Comparison of ENCODE assay signal across 13 cellular contexts in the genomic region with DNA sequence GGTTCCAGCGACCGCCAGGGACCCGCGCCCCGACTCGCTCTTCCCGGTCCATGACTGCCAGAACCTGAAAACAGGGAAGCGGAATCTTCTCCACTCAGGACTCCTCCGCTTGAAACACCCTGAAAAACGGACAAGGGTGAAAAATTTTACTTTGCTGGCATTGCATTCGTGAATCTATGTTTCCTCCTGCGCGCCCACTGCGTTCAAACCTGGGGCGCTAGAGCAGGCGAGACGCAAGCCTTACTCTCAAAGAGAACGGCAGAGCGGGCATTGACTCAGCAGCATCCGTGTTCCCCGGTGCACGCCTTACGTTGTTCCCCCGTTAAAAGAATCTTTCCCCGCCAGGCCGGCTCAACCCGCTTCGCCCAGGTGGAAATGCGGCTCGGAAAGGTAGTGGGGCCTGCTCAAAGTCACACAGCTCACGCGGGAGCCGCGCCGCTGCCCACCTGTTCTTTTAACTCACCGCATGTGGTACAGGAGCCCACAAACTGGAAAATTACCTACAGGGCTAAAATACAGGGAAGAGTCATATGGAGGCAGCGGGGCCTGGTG. TPM values are rescaled to one million over a fixed set of nuclear protein-coding genes. Genes with fewer than 3 reads are reported as not detected.
DNase-seq lines count a peak whose midpoint lies in the region; ATAC-seq and TF ChIP-seq lines count a peak whose summit lies in the region.
"Had no signal": no experiment of that assay in that cellular context is flagged by ENCODE, and none has a peak within 500 bp of the region (broad histone marks: within the 10 kb centered on the region; RNA-seq: fewer than 3 reads in every experiment).

No MANE protein-coding gene starts in this region.

- peaks cover 5% of the 10 kb centered on the region for H3K4me1 Mint-ChIP-seq in chondrocyte (ENCODE audit: low read depth)
- H3K4me1 Mint-ChIP-seq in nephron progenitor cell, result peaks cover 3% of the 10 kb centered on the region
- H3K4me1 Mint-ChIP-seq in immature natural killer cell, result peaks cover 0 to 5% of the 10 kb centered on the region in 2 donors

- peaks cover 6 to 20% (median 16%) of the 10 kb centered on the region in 11 experiments; a peak in 16 of 22 replicates for H3K9me3 ChIP-seq in BLaER1 treated with 17β-estradiol and CSF1 and Interleukin-3, amounts not matched to agents 10 nM and 100 nM (replicated peaks in 1 of 11)
- H3K9me3 ChIP-seq in HEK293 (ENCODE audit: control insufficient read depth, insufficient read depth, low read depth, low read length), result no peaks in the 10 kb centered on the region

- no peak overlapping the region for H3K27ac ChIP-seq in BLaER1 treated with 17β-estradiol and CSF1 and Interleukin-3, amounts not matched to agents 10 nM and 100 nM
- no peak overlapping the region; the same call in 1 of the 2 replicates for H3K27ac ChIP-seq in HEK293 (ENCODE audit: extremely low read depth, low read depth, low read length)

- peak overlapping the region; percentile 40 to 65 (median 50); a peak in 16 of 20 replicates for H3K4me3 ChIP-seq in BLaER1 treated with 17β-estradiol and CSF1 and Interleukin-3, amounts not matched to agents 10 nM and 100 nM
- no peak overlapping the region; the same call in 1 of the 2 replicates for H3K4me3 ChIP-seq in HEK293 (ENCODE audit: low read depth, low read length)

- peak overlapping the region; percentile 68 to 83 (median 78) for H3K4me2 ChIP-seq in BLaER1 treated with 17β-estradiol and CSF1 and Interleukin-3, amounts not matched to agents 10 nM and 100 nM

- peaks cover 30 to 35% (median 33%) of the 10 kb centered on the region in 11 experiments for H3K27me3 ChIP-seq in BLaER1 treated with 17β-estradiol and CSF1 and Interleukin-3, amounts not matched to agents 10 nM and 100 nM

- H3K4me3 Mint-ChIP-seq in chondrocyte (ENCODE audit: unreplicated experiment), result peak overlapping the region; percentile 57
- H3K4me3 Mint-ChIP-seq in nephron progenitor cell, result peak overlapping the region; percentile 74
- H3K4me3 Mint-ChIP-seq in immature natural killer cell, result peak overlapping the region in 2 of 5 donors; percentile 25 to 29

- H3K27ac Mint-ChIP-seq in chondrocyte (ENCODE audit: unreplicated experiment), result no peak overlapping the region
- no peak overlapping the region for H3K27ac Mint-ChIP-seq in nephron progenitor cell
- no peak overlapping the region for H3K27ac Mint-ChIP-seq in immature natural killer cell

- POLR2A ChIA-PET in HEK293 (lab: Yijun Ruan, JAX), result interaction anchor here (0.9 kb wide), 1 partner anchor 10 kb away, joined by 3 read pairs; no protein-coding TSS in a partner anchor

- peak; percentile 3; the same call in 1 of the 2 replicates for TF ChIP-seq CTCF in HEK293 (tag by site-specific recombination; IDR thresholded peaks at IDR 0.05)
- peak; percentile 52 for TF ChIP-seq CTCF in chondrocyte (IDR thresholded peaks at IDR 0.05)
- no peak for TF ChIP-seq CTCF in nephron progenitor cell (IDR thresholded peaks at IDR 0.05)

- H3K4me1 ChIP-seq in BLaER1 treated with 17β-estradiol and CSF1 and Interleukin-3, amounts not matched to agents 10 nM and 100 nM, result peaks cover 0 to 12% (median 5%) of the 10 kb centered on the region in 10 experiments; a peak in 6 of 20 replicates
- H3K4me1 ChIP-seq in HEK293 (ENCODE audit: control insufficient read depth, insufficient read depth, low read length), result no peaks in the 10 kb centered on the region

- CTCF ChIA-PET in HEK293 (lab: Yijun Ruan, JAX), result interaction anchor here (0.8 to 4.7 kb wide), 10 partner anchors 10 to 624 kb away, joined by 3 to 19 read pairs (median 3); no protein-coding TSS in a partner anchor

- no peak overlapping the region for H3K9ac ChIP-seq in BLaER1 treated with 17β-estradiol and CSF1 and Interleukin-3, amounts not matched to agents 10 nM and 100 nM

- no peak for DNase-seq in chondrocyte (ENCODE audit: low spot score)
- no peak for DNase-seq in nephron progenitor cell
- no peak for DNase-seq in iPS-NIHi7 (ENCODE audit: extremely low spot score)
- no peak for DNase-seq in immature natural killer cell
- DNase-seq: GDM1, NCI-H1048 had no signal

- peaks cover 76% of the 10 kb centered on the region for H3K27me3 Mint-ChIP-seq in chondrocyte (ENCODE audit: low read depth)
- H3K27me3 Mint-ChIP-seq in nephron progenitor cell (ENCODE audit: low read depth, poor library complexity), result peaks cover 79% of the 10 kb centered on the region
- peaks cover 8 to 17% (median 14%) of the 10 kb centered on the region in 3 donors for H3K27me3 Mint-ChIP-seq in immature natural killer cell (ENCODE audit: low read depth in 3 of 3)

- no peaks in the 10 kb centered on the region for H3K36me3 ChIP-seq in BLaER1 treated with 17β-estradiol and CSF1 and Interleukin-3, amounts not matched to agents 10 nM and 100 nM
- no peaks in the 10 kb centered on the region for H3K36me3 ChIP-seq in HEK293 (ENCODE audit: control insufficient read depth in 2 of 2, insufficient read depth in 1 of 2, low read length in 2 of 2)

- 0 out of 22 replicates have a peak, but pooled peaks cover 0 to 5% (median 0%) of the 10 kb centered on the region in 11 experiments for H4K20me1 ChIP-seq in BLaER1 treated with 17β-estradiol and CSF1 and Interleukin-3, amounts not matched to agents 10 nM and 100 nM

- ATAC-seq in HG02870 (IDR thresholded peaks at IDR 0.05; ENCODE audit: unreplicated experiment) (no peak), GM19463 (IDR thresholded peaks at IDR 0.05; ENCODE audit: unreplicated experiment) (no peak)

- H3K36me3 Mint-ChIP-seq in chondrocyte (ENCODE audit: low read depth) (no peaks in the 10 kb centered on the region), nephron progenitor cell (ENCODE audit: low read depth) (no peaks in the 10 kb centered on the region), immature natural killer cell (no peaks in the 10 kb centered on the region)

- H3K9me3 Mint-ChIP-seq in chondrocyte (ENCODE audit: low read depth) (no peaks in the 10 kb centered on the region), nephron progenitor cell (peaks cover 3% of the 10 kb centered on the region), immature natural killer cell (no peaks in the 10 kb centered on the region)

TF ChIP-seq in HEK293, 187 proteins besides CTCF, POLR2A, EP300 and RAD21:
- no peak for TF ChIP-seq MYNN (tag by site-specific recombination; IDR thresholded peaks at IDR 0.05; ENCODE audit: borderline replicate concordance)
- TF ChIP-seq KLF9 (tag by site-specific recombination; IDR thresholded peaks at IDR 0.05; ENCODE audit: low read depth), result no peak
- TF ChIP-seq, protein P1, sequence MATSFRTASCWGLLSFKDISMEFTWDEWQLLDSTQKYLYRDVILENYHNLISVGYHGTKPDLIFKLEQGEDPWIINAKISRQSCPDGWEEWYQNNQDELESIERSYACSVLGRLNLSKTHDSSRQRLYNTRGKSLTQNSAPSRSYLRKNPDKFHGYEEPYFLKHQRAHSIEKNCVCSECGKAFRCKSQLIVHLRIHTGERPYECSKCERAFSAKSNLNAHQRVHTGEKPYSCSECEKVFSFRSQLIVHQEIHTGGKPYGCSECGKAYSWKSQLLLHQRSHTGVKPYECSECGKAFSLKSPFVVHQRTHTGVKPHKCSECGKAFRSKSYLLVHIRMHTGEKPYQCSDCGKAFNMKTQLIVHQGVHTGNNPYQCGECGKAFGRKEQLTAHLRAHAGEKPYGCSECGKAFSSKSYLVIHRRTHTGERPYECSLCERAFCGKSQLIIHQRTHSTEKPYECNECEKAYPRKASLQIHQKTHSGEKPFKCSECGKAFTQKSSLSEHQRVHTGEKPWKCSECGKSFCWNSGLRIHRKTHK (tag by site-specific recombination; IDR thresholded peaks at IDR 0.05), result no peak
- TF ChIP-seq ZNF335 (tag by site-specific recombination; conservative IDR thresholded peaks at IDR 0.05), result 0 out of 2 replicates have a peak, but pooled peaks have one; percentile 18

RNA-seq across cellular contexts. Expression of gene DRD1, which starts 1.0 kb away (rescaled TPM):
- total RNA-seq in chondrocyte, result 0.10 to 0.35 TPM (median 0.23 TPM) in 3 replicates
- not detected for polyA plus RNA-seq in immature natural killer cell
- total RNA-seq: esophagus mucosa, myocyte, SK-MEL-5 had no signal

RNA-seq across cellular contexts. Expression of gene SFXN1, which starts 33.4 kb away (rescaled TPM):
- total RNA-seq in chondrocyte, result 51.8 to 58.9 TPM (median 57.4 TPM) in 3 replicates
- polyA plus RNA-seq in immature natural killer cell, result 10 to 100 TPM; 24.4 to 40.3 (median 24.9) TPM
